Comparison of ENCODE assay signal across 8 cellular contexts in the genomic region with DNA sequence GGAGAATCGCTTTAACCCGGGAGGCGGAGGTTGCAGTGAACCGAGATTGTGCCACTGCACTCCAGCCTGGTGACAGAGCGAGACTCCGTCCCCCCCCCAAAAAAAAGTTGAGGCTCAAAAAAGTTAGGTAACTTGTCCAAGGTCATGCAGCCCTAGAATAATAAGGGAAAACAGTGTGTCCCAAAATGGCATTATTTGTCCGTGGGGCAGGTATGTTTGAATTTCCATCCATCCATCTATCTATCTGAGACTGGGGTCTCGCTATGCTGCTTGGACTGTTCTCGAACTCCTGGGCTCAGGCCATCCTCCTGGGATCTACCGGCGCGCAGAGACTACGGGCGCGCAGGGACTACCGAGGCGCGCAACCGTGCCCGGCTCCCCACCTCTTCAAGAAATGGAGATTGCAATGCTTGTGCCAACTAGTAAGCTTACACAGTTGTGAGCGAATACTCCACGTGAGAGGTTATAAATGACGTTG. TPM values are rescaled to one million over a fixed set of nuclear protein-coding genes. Genes with fewer than 3 reads are reported as not detected.
DNase-seq lines count a peak whose midpoint lies in the region; ATAC-seq and TF ChIP-seq lines count a peak whose summit lies in the region.

No MANE protein-coding gene starts in this region.

- no peaks in the 10 kb centered on the region for H3K9me3 ChIP-seq in CD4-positive, alpha-beta T cell (ENCODE audit: control insufficient read depth, low read length)
- no peaks in the 10 kb centered on the region for H3K9me3 ChIP-seq in neuron (ENCODE audit: low read length)

- H3K4me1 Mint-ChIP-seq in CD4-positive, alpha-beta T cell (ENCODE audit: low read depth) = peaks cover 26% of the 10 kb centered on the region
- H3K4me1 Mint-ChIP-seq in effector memory CD8-positive, alpha-beta T cell (ENCODE audit: low read depth in 2 of 2) = peaks cover 18 to 21% of the 10 kb centered on the region in 2 donors

- H2AFZ ChIP-seq in neuron (ENCODE audit: low read depth, low read length) = peak overlapping the region; percentile 63

- H3K27ac Mint-ChIP-seq in CD4-positive, alpha-beta T cell = peak overlapping the region; percentile 93
- H3K27ac Mint-ChIP-seq in effector memory CD8-positive, alpha-beta T cell = peak overlapping the region; percentile 95

- H3K27me3 Mint-ChIP-seq in CD4-positive, alpha-beta T cell = no peaks in the 10 kb centered on the region
- H3K27me3 Mint-ChIP-seq in effector memory CD8-positive, alpha-beta T cell = no peaks in the 10 kb centered on the region

- peak overlapping the region; percentile 70 for H3K27ac ChIP-seq in CD4-positive, alpha-beta T cell (ENCODE audit: low read depth, low read length)

- no peak for TF ChIP-seq POLR2A in NB4 (IDR thresholded peaks at IDR 0.05; ENCODE audit: extremely low read depth, insufficient read length)

- POLR2A ChIA-PET in CD4-positive, alpha-beta T cell (lab: Charles Lee) = interaction anchor here (0.6 to 2.3 kb wide), 20 partner anchors 8 to 1868 kb away, joined by 3 to 20 read pairs (median 6); partner anchors contain the start of genes CNPY3, CRIP3, DLK2 and GTPBP2

- peaks cover under 1% of the 10 kb centered on the region for H3K36me3 ChIP-seq in neuron (ENCODE audit: insufficient read depth, low read length)

- no peaks in the 10 kb centered on the region for H3K9me3 Mint-ChIP-seq in CD4-positive, alpha-beta T cell
- H3K9me3 Mint-ChIP-seq in effector memory CD8-positive, alpha-beta T cell = no peaks in the 10 kb centered on the region

- H3K27me3 ChIP-seq in CD4-positive, alpha-beta T cell (ENCODE audit: control insufficient read depth, insufficient read depth, low read length) = no peaks in the 10 kb centered on the region
- no peaks in the 10 kb centered on the region for H3K27me3 ChIP-seq in neuron (ENCODE audit: insufficient read depth, low read length)

- intact Hi-C loops in CD4-positive, alpha-beta T cell (cut with DNase I, micrococcal nuclease) = loop anchor here (1.0 to 5.0 kb wide), 6 partner anchors 44 to 640 kb away; partner anchors contain the start of genes ZNF318 (in 2 of the 2), GTPBP2 (in 1 of the 2), POLH (in 1 of the 2) and POLR1C (in 1 of the 2)

- H3K4me1 ChIP-seq in neuron (ENCODE audit: insufficient read depth, low read length) = peaks cover 15% of the 10 kb centered on the region

- DNase-seq in CD4-positive, alpha-beta T cell = no peak
- DNase-seq in NB4 (ENCODE audit: low read depth) (no peak), SIG-M5 (lab: John Stamatoyannopoulos, UW) (no peak), medulla oblongata (ENCODE audit: extremely low spot score) (no peak), occipital lobe (lab: John Stamatoyannopoulos, UW) (no peak)
- DNase-seq in effector memory CD8-positive, alpha-beta T cell = no peak

- peaks cover 24% of the 10 kb centered on the region for H3K36me3 Mint-ChIP-seq in CD4-positive, alpha-beta T cell (ENCODE audit: low read depth)
- peaks cover 12% of the 10 kb centered on the region for H3K36me3 Mint-ChIP-seq in effector memory CD8-positive, alpha-beta T cell (ENCODE audit: insufficient read depth)

- peak overlapping the region; percentile 95 for H3K4me3 Mint-ChIP-seq in CD4-positive, alpha-beta T cell
- H3K4me3 Mint-ChIP-seq in effector memory CD8-positive, alpha-beta T cell = peak overlapping the region; percentile 95

- no peak for ATAC-seq in CD4-positive, alpha-beta T cell (ENCODE audit: poor library complexity)
- ATAC-seq in effector memory CD8-positive, alpha-beta T cell (replicated peaks) = no peak
- ATAC-seq in HG02623 (IDR thresholded peaks at IDR 0.05; ENCODE audit: unreplicated experiment) = no peak

- H3K4me3 ChIP-seq in NB4 (ENCODE audit: low read depth, low read length) (peak overlapping the region; percentile 85), neuron (ENCODE audit: low read length) (peak overlapping the region; percentile 82)

- CTCF ChIA-PET in CD4-positive, alpha-beta T cell (lab: Charles Lee) = interaction anchor here (0.7 to 2.5 kb wide), 8 partner anchors 27 to 198 kb away, joined by 3 to 9 read pairs (median 4); partner anchors contain the start of genes DNPH1, TJAP1 and ZNF318

- no peak for TF ChIP-seq CTCF in CD4-positive, alpha-beta T cell (IDR thresholded peaks at IDR 0.05)
- no peak for TF ChIP-seq CTCF in NB4 (IDR thresholded peaks at IDR 0.05; ENCODE audit: low read depth, low read length)

RNA-seq across cellular contexts. Expression of gene ABCC10, which starts 0.4 kb away (rescaled TPM):
- total RNA-seq in CD4-positive, alpha-beta T cell = 10 to 100 TPM; 35.7 to 38.5 TPM
- total RNA-seq in occipital lobe = 22.0 TPM

RNA-seq across cellular contexts. Expression of gene DLK2, which starts 28.4 kb away (rescaled TPM):
- total RNA-seq in CD4-positive, alpha-beta T cell = under 1 TPM; 0.19 to 0.36 TPM
- total RNA-seq in occipital lobe = 7.3 TPM

RNA-seq across cellular contexts. Expression of gene TJAP1, which starts 50.4 kb away (rescaled TPM):
- total RNA-seq in CD4-positive, alpha-beta T cell = 10 to 100 TPM; 23.6 to 24.4 TPM
- total RNA-seq in occipital lobe = 5.0 TPM

RNA-seq across cellular contexts. Expression of gene ZNF318, which starts 57.5 kb away (rescaled TPM):
- total RNA-seq in CD4-positive, alpha-beta T cell = 10 to 100 TPM; 20.4 TPM
- 12.9 TPM for total RNA-seq in occipital lobe
